Comparison of ENCODE assay signal across 10 cellular contexts in genomic region chr11:109423114-109423859, GRCh38. TPM values are rescaled to one million over a fixed set of nuclear protein-coding genes. Genes with fewer than 3 reads are reported as not detected.
DNase-seq lines count a peak whose midpoint lies in the region; ATAC-seq, FAIRE-seq and TF ChIP-seq lines count a peak whose summit lies in the region.
"Had no signal": no experiment of that assay in that cellular context is flagged by ENCODE, and none has a peak within 500 bp of the region (broad histone marks: within the 10 kb centered on the region; RNA-seq: fewer than 3 reads in every experiment).

No MANE protein-coding gene starts in this region.

- ATAC-seq in esophagus mucosa: peak; percentile 17
- ATAC-seq in HG02885 (IDR thresholded peaks at IDR 0.05; ENCODE audit: poor library complexity, unreplicated experiment): no peak
- no peak for ATAC-seq in GM18907 (IDR thresholded peaks at IDR 0.05; ENCODE audit: unreplicated experiment)
- no peak for ATAC-seq in HG03097 (IDR thresholded peaks at IDR 0.05; ENCODE audit: low FRiP score, unreplicated experiment)
- ATAC-seq in HG03565 (IDR thresholded peaks at IDR 0.05; ENCODE audit: unreplicated experiment): no peak
- ATAC-seq: GM12878 had no signal

- no peaks in the 10 kb centered on the region for H3K36me3 Mint-ChIP-seq in neural crest cell (ENCODE audit: low read depth)

- no peak for TF ChIP-seq CTCF in D721Med (IDR thresholded peaks at IDR 0.05; ENCODE audit: insufficient read depth, missing control alignments)
- no peak for TF ChIP-seq CTCF in neural crest cell (conservative IDR thresholded peaks at IDR 0.05)

- H3K27ac Mint-ChIP-seq in neural crest cell (ENCODE audit: unreplicated experiment): no peak overlapping the region
- H3K27ac Mint-ChIP-seq: IgD-negative memory B cell had no signal

- no peak for FAIRE-seq in D721Med (lab: Jason Lieb, UNC)
- FAIRE-seq: GM12878 had no signal

- peak; percentile 22 for DNase-seq in D721Med (ENCODE audit: insufficient read length, low spot score)
- peak; percentile 4 for DNase-seq in NCI-H146 treated with DMSO at 0.1 percent for 48 hours (lab: John Stamatoyannopoulos, UW; ENCODE audit: unreplicated experiment)
- DNase-seq in neural crest cell (ENCODE audit: low read depth, low spot score): peak; percentile 10

- peaks cover 16% of the 10 kb centered on the region for H3K4me1 Mint-ChIP-seq in neural crest cell

- peaks cover 89% of the 10 kb centered on the region for H3K27me3 Mint-ChIP-seq in neural crest cell (ENCODE audit: low read depth)

- H3K9me3 Mint-ChIP-seq in neural crest cell: no peaks in the 10 kb centered on the region
- H3K9me3 Mint-ChIP-seq: IgD-negative memory B cell had no signal

- peak overlapping the region; percentile 78 for H3K4me3 Mint-ChIP-seq in neural crest cell
- H3K4me3 Mint-ChIP-seq: IgD-negative memory B cell had no signal

RNA-seq across cellular contexts. Expression of gene C11orf87, which starts 1.3 kb away (rescaled TPM):
- total RNA-seq in esophagus mucosa (0.12 TPM), neural crest cell (0.20 and 0.21 TPM in 2 replicates)
- total RNA-seq: GM12878 had no signal
